In the genomic region with DNA sequence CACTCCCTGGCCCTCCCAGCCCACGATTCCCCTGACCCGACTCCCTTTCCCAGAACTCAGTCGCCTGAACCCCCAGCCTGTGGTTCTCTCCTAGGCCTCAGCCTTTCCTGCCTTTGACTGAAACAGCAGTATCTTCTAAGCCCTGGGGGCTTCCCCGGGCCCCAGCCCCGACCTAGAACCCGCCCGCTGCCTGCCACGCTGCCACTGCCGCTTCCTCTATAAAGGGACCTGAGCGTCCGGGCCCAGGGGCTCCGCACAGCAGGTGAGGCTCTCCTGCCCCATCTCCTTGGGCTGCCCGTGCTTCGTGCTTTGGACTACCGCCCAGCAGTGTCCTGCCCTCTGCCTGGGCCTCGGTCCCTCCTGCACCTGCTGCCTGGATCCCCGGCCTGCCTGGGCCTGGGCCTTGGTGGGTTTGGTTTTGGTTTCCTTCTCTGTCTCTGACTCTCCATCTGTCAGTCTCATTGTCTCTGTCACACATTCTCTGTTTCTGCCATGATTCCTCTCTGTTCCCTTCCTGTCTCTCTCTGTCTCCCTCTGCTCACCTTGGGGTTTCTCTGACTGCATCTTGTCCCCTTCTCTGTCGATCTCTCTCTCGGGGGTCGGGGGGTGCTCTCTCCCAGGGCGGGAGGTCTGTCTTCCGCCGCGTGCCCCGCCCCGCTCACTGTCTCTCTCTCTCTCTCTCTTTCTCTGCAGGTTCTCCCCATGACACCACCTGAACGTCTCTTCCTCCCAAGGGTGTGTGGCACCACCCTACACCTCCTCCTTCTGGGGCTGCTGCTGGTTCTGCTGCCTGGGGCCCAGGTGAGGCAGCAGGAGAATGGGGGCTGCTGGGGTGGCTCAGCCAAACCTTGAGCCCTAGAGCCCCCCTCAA, we compare ENCODE assay signal across 8 cellular contexts. TPM values are rescaled to one million over a fixed set of nuclear protein-coding genes. Genes with fewer than 3 reads are reported as not detected.
DNase-seq lines count a peak whose midpoint lies in the region; ATAC-seq and TF ChIP-seq lines count a peak whose summit lies in the region.

TSS of gene LTA (plus strand) at position 249 of the 871 bp plus-strand sequence. CDS start at position 703, 454 bp downstream.

- H3K79me1 ChIP-seq in neuronal stem cell (ENCODE audit: low read depth, low read length), result no peaks in the 10 kb centered on the region

- H3K4me2 ChIP-seq in neuronal stem cell (ENCODE audit: insufficient read depth, low read length, poor library complexity, severe bottlenecking), result no peak within 1 kb of the TSS

- peak within 1 kb of the TSS; percentile 64 for H2AK5ac ChIP-seq in neuronal stem cell (ENCODE audit: low read depth, low read length)

- H2AFZ ChIP-seq in neuronal stem cell (ENCODE audit: low read length), result no peak within 1 kb of the TSS

- no peak within 1 kb of the TSS for H3K18ac ChIP-seq in neuronal stem cell (ENCODE audit: low read length)

- H2BK15ac ChIP-seq in neuronal stem cell (ENCODE audit: low read length), result no peak within 1 kb of the TSS

- H3K27me3 ChIP-seq in neuronal stem cell (ENCODE audit: control insufficient read depth in 3 of 3, insufficient read depth in 3 of 3, low read depth in 1 of 3, low read length in 3 of 3), result peaks cover 0 to 27% (median 0%) of the 10 kb centered on the region in 3 experiments
- no peaks in the 10 kb centered on the region for H3K27me3 ChIP-seq in ovary

- no peaks in the 10 kb centered on the region for H3K36me3 ChIP-seq in neuronal stem cell (replicated peaks in 1 of 2; ENCODE audit: control insufficient read depth in 2 of 2, insufficient read depth in 2 of 2, low read length in 2 of 2)
- no peaks in the 10 kb centered on the region for H3K36me3 ChIP-seq in ovary

- H3K9ac ChIP-seq in neuronal stem cell (ENCODE audit: low read depth, low read length, poor library complexity), result no peak within 1 kb of the TSS

- TF ChIP-seq POLR2A in ovary (IDR thresholded peaks at IDR 0.05), result no peak

- H3K14ac ChIP-seq in neuronal stem cell (ENCODE audit: low read length), result no peak within 1 kb of the TSS

- H2BK120ac ChIP-seq in neuronal stem cell (ENCODE audit: low read depth, low read length), result no peak within 1 kb of the TSS

- WGBS in neuronal stem cell (ENCODE audit: extremely low coverage in 2 of 2, insufficient read length in 2 of 2, insufficient replicate concordance in 1 of 2), 2 donors, result no CpG with 5 or more reads among the region's 27 CpGs
- 78 to 83% (median 83%) methylated on average over 27 of the region's 27 CpGs for WGBS in ovary, 3 donors

- no peak within 1 kb of the TSS for H2BK12ac ChIP-seq in neuronal stem cell (ENCODE audit: low read length)

- no peak for TF ChIP-seq EP300 in ovary (IDR thresholded peaks at IDR 0.05)

- TF ChIP-seq CTCF in GM12865 (IDR thresholded peaks at IDR 0.05; ENCODE audit: insufficient read depth, low read depth, low read length, missing control alignments) (no peak), ovary (IDR thresholded peaks at IDR 0.05) (no peak)

- no peak within 1 kb of the TSS for H3K4ac ChIP-seq in neuronal stem cell (ENCODE audit: low read length)

- intact Hi-C loops in ovary (cut with DNase I), result no loop called here

- H3K9me3 ChIP-seq in neuronal stem cell (replicated peaks in 1 of 2; ENCODE audit: control insufficient read depth in 2 of 2, insufficient read depth in 1 of 2, low read depth in 1 of 2, low read length in 2 of 2) (no peaks in the 10 kb centered on the region), ovary (no peaks in the 10 kb centered on the region)

- no peak within 1 kb of the TSS for H4K8ac ChIP-seq in neuronal stem cell (ENCODE audit: low read depth, low read length)

- H3K27ac ChIP-seq in neuronal stem cell (replicated peaks; ENCODE audit: low read length), result no peak within 1 kb of the TSS
- no peak within 1 kb of the TSS for H3K27ac ChIP-seq in ovary

- DNase-seq in GM12865 (ENCODE audit: low read depth) (peak; percentile 78), activated T-cell treated with anti-CD3 and anti-CD28 coated beads for 24 hours (ENCODE audit: low read depth) (peak; percentile 76), neuronal stem cell (ENCODE audit: low spot score) (no peak), medulla oblongata (ENCODE audit: extremely low spot score) (no peak), HuH-7 (ENCODE audit: low spot score) (no peak), HuH-7.5 (ENCODE audit: low spot score) (no peak), ovary (no peak)

- H2BK5ac ChIP-seq in neuronal stem cell (ENCODE audit: low read length), result no peak within 1 kb of the TSS

- H3K4me3 ChIP-seq in GM12865 (ENCODE audit: low read depth, low read length) (peak within 1 kb of the TSS; percentile 73), neuronal stem cell (ENCODE audit: low read length in 2 of 2) (no peak within 1 kb of the TSS), ovary (no peak within 1 kb of the TSS)

- no peak within 1 kb of the TSS for H4K91ac ChIP-seq in neuronal stem cell (ENCODE audit: low read depth, low read length, poor library complexity)

- peaks cover 2 to 13% of the 10 kb centered on the region in 2 donors for H3K4me1 ChIP-seq in neuronal stem cell (ENCODE audit: control insufficient read depth in 2 of 2, insufficient read depth in 1 of 2, low read depth in 1 of 2, low read length in 2 of 2)
- H3K4me1 ChIP-seq in ovary (ENCODE audit: insufficient read depth), result no peaks in the 10 kb centered on the region

- no peak within 1 kb of the TSS for H3K23ac ChIP-seq in neuronal stem cell (ENCODE audit: low read depth, low read length, poor library complexity)

- peak; percentile 37 for ATAC-seq in HG03159 (IDR thresholded peaks at IDR 0.05; ENCODE audit: unreplicated experiment)

RNA-seq across cellular contexts. Expression of gene LTA, which starts in this region (rescaled TPM):
- polyA plus RNA-seq in neuronal stem cell (2013, experiment 1 of 2), result 0.07 TPM
- polyA plus RNA-seq in neuronal stem cell (2013, experiment 2 of 2), result 0.07 TPM
- 1 to 10 TPM in 1 of 7 donors, under 1 TPM in 1, not detected in 5; 0.18 to 1.3 TPM for total RNA-seq in ovary
- polyA plus RNA-seq in ovary, result under 1 TPM; 0.17 to 0.43 TPM

Comparison
In these comparisons a context has a peak if more than half of its experiments do, and no peak if none do; other contexts are left out.
1. DNase-seq: peak in GM12865 (single experiment) and activated T-cell treated with anti-CD3 and anti-CD28 coated beads for 24 hours (single experiment); none in neuronal stem cell (single experiment), medulla oblongata (single experiment), HuH-7 (single experiment), HuH-7.5 (single experiment) and ovary (0 of 5).